In the genomic region with DNA sequence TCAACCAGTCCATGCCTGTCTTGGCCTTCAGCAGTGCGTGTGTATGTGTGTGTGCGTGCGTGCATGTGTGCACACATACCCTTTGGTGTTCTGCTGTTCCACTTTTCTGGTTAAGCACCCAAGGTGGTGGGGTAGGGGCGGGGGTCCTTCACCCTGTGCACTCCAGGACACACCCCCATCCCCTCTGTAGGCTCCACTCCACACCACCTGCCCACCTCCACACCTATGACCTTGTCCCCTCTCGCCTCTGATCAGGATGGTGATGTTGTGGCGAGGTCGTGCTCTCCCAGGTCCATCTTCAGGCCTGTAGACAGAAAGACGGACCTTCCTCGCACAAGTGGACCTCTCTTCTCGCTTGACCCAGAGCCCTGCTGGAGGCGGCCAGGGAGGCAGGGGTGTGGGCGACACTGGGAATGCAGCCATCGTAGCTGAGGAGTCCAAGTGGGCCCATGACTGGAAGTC, we compare ENCODE assay signal across 24 cellular contexts. TPM values are rescaled to one million over a fixed set of nuclear protein-coding genes. Genes with fewer than 3 reads are reported as not detected.
DNase-seq lines count a peak whose midpoint lies in the region; ATAC-seq, FAIRE-seq and TF ChIP-seq lines count a peak whose summit lies in the region.
"Had no signal": no experiment of that assay in that cellular context is flagged by ENCODE, and none has a peak within 500 bp of the region (broad histone marks: within the 10 kb centered on the region; RNA-seq: fewer than 3 reads in every experiment).

No MANE protein-coding gene starts in this region.

- H3K27ac ChIP-seq in kidney (ENCODE audit: low read depth in 2 of 2, low read length in 2 of 2) (no peak overlapping the region), spleen (no peak overlapping the region), GM23338 (ENCODE audit: low read depth) (no peak overlapping the region)
- H3K27ac ChIP-seq in CD4-positive, alpha-beta memory T cell (ENCODE audit: low read depth, low read length) = no peak overlapping the region
- H3K27ac ChIP-seq: neutrophil, RWPE1, SK-N-MC, suprapubic skin, uterus, VCaP had no signal

- no peaks in the 10 kb centered on the region for H3K27me3 Mint-ChIP-seq in activated T-cell treated with anti-CD3 and anti-CD28 coated beads, Interleukin-2, amount 50 U/mL, for 24 hours
- H3K27me3 Mint-ChIP-seq in WTC11 (ENCODE audit: low read depth) (peaks cover 41% of the 10 kb centered on the region), GM23338 (ENCODE audit: insufficient read depth, low read depth, poor library complexity) (peaks cover 56% of the 10 kb centered on the region)
- H3K27me3 Mint-ChIP-seq in CD4-positive, alpha-beta memory T cell = no peaks in the 10 kb centered on the region

- H3F3A ChIP-seq in GM23338 (replicated peaks; ENCODE audit: low read depth) = peaks cover 47% of the 10 kb centered on the region

- no peak overlapping the region for H3K4me3 Mint-ChIP-seq in activated T-cell treated with anti-CD3 and anti-CD28 coated beads, Interleukin-2, amount 50 U/mL, for 24 hours
- no peak overlapping the region for H3K4me3 Mint-ChIP-seq in WTC11
- no peak overlapping the region for H3K4me3 Mint-ChIP-seq in CD4-positive, alpha-beta memory T cell
- no peak overlapping the region; the same call in 2 of the 3 replicates for H3K4me3 Mint-ChIP-seq in GM23338
- H3K4me3 Mint-ChIP-seq: activated CD4-positive, alpha-beta T cell treated with anti-CD3 and anti-CD28 coated beads, Interleukin-2, amount 10 ng/mL, durations not matched to agents 7 days and 5 days; stimulated activated effector memory CD8-positive, alpha-beta T cell treated with anti-CD3 and anti-CD28 coated beads, Interleukin-12 subunit alpha, Interleukin-12 subunit beta, amount 100 ng/mL, for 72 hours had no signal

- H3K9me2 ChIP-seq in GM23338 (ENCODE audit: insufficient read depth) = 0 out of 2 replicates have a peak, but pooled peaks cover 5% of the 10 kb centered on the region

- peaks cover 3% of the 10 kb centered on the region for H4K20me1 ChIP-seq in GM23338 (replicated peaks; ENCODE audit: insufficient read depth)

- H3K36me3 ChIP-seq in kidney (ENCODE audit: control insufficient read depth in 1 of 2, insufficient read depth in 2 of 2, low read length in 2 of 2) (no peaks in the 10 kb centered on the region), spleen (peaks cover 0 to 9% (median 3%) of the 10 kb centered on the region in 6 donors), GM23338 (ENCODE audit: insufficient read depth) (no peaks in the 10 kb centered on the region; the same call in 1 of the 2 replicates)
- H3K36me3 ChIP-seq in CD4-positive, alpha-beta memory T cell (ENCODE audit: insufficient read depth, low read length) = peaks cover 6% of the 10 kb centered on the region
- H3K36me3 ChIP-seq: neutrophil, uterus had no signal

- H3K4me1 Mint-ChIP-seq in activated T-cell treated with anti-CD3 and anti-CD28 coated beads, Interleukin-2, amount 50 U/mL, for 24 hours (ENCODE audit: low read depth) = peaks cover 44% of the 10 kb centered on the region
- peaks cover 16% of the 10 kb centered on the region for H3K4me1 Mint-ChIP-seq in WTC11
- peaks cover 22 to 33% (median 28%) of the 10 kb centered on the region in 4 donors for H3K4me1 Mint-ChIP-seq in CD4-positive, alpha-beta memory T cell
- H3K4me1 Mint-ChIP-seq in GM23338 = peaks cover 16% of the 10 kb centered on the region

- peak overlapping the region; percentile 57 for H3K27ac Mint-ChIP-seq in activated T-cell treated with anti-CD3 and anti-CD28 coated beads, Interleukin-2, amount 50 U/mL, for 24 hours
- H3K27ac Mint-ChIP-seq in WTC11 = no peak overlapping the region
- peak overlapping the region in 1 of 7 donors; percentile 27 for H3K27ac Mint-ChIP-seq in CD4-positive, alpha-beta memory T cell
- no peak overlapping the region for H3K27ac Mint-ChIP-seq in GM23338
- H3K27ac Mint-ChIP-seq: activated CD4-positive, alpha-beta T cell treated with anti-CD3 and anti-CD28 coated beads, Interleukin-2, amount 10 ng/mL, durations not matched to agents 7 days and 5 days had no signal

- CTCF ChIA-PET in WTC11 (lab: Charles Lee) = interaction anchor here (1.7 kb wide), 1 partner anchor 28 kb away, joined by 5 read pairs; no protein-coding TSS in a partner anchor
- CTCF ChIA-PET in CD4-positive, alpha-beta memory T cell (lab: Charles Lee; ENCODE audit: partially characterized antibody) = interaction anchor here (1.3 kb wide), 1 partner anchor 242 kb away, joined by 3 read pairs; no protein-coding TSS in a partner anchor

- FAIRE-seq in kidney (lab: Jason Lieb, UNC) = no peak

- H3K9me3 ChIP-seq in kidney (ENCODE audit: control insufficient read depth in 1 of 2, low read length in 2 of 2) (no peaks in the 10 kb centered on the region), spleen (no peaks in the 10 kb centered on the region)
- H3K9me3 ChIP-seq in CD4-positive, alpha-beta memory T cell (ENCODE audit: control insufficient read depth in 1 of 2, low read length in 2 of 2) = no peaks in the 10 kb centered on the region
- H3K9me3 ChIP-seq: BE2C, neutrophil, suprapubic skin, uterus had no signal

- H3K9me3 Mint-ChIP-seq in activated T-cell treated with anti-CD3 and anti-CD28 coated beads, Interleukin-2, amount 50 U/mL, for 24 hours = no peaks in the 10 kb centered on the region
- no peaks in the 10 kb centered on the region for H3K9me3 Mint-ChIP-seq in WTC11
- no peaks in the 10 kb centered on the region for H3K9me3 Mint-ChIP-seq in CD4-positive, alpha-beta memory T cell
- H3K9me3 Mint-ChIP-seq in GM23338 = peaks cover 6% of the 10 kb centered on the region; the same call in 2 of the 3 replicates
- H3K9me3 Mint-ChIP-seq: stimulated activated effector memory CD8-positive, alpha-beta T cell treated with anti-CD3 and anti-CD28 coated beads, Interleukin-12 subunit alpha, Interleukin-12 subunit beta, amount 100 ng/mL, for 72 hours had no signal

- no peak overlapping the region for H2AFZ ChIP-seq in GM23338

- H3K27me3 ChIP-seq in spleen (replicated peaks in 1 of 7) (peaks cover 0 to 36% (median 0%) of the 10 kb centered on the region in 7 donors), GM23338 (ENCODE audit: insufficient read depth) (peaks cover 7% of the 10 kb centered on the region)
- H3K27me3 ChIP-seq in CD4-positive, alpha-beta memory T cell (ENCODE audit: insufficient read depth, low read length) = no peaks in the 10 kb centered on the region
- H3K27me3 ChIP-seq: BE2C, uterus had no signal

- no peak overlapping the region for H3K4me2 ChIP-seq in GM23338
- H3K4me2 ChIP-seq: smooth muscle cell had no signal

- DNase-seq in activated T-cell treated with anti-CD3 and anti-CD28 coated beads, Interleukin-2, amount 50 U/mL, for 24 hours = no peak
- no peak for DNase-seq in activated T-cell treated with anti-CD3 and anti-CD28 coated beads, Interleukin-2, amount 50 U/mL, for 1 hour
- DNase-seq in WTC11 (ENCODE audit: low spot score) (no peak), kidney (peak; percentile 59), spleen (peak; percentile 72), NCI-H1930 (lab: John Stamatoyannopoulos, UW) (no peak), GM23338 (ENCODE audit: low spot score) (no peak)
- DNase-seq in CD4-positive, alpha-beta memory T cell = no peak
- DNase-seq: activated CD4-positive, alpha-beta T cell treated with anti-CD3 and anti-CD28 coated beads, Interleukin-2, amount 10 ng/mL, durations not matched to agents 7 days and 5 days; activated naive CD4-positive, alpha-beta T cell; activated T-cell treated with anti-CD3 and anti-CD28 coated beads for 4 hours; BE2C; GDM1; HCEC 1CT; mammary epithelial cell; NCI-H1694 treated with DMSO at 0.1 percent for 48 hours; uterus had no signal

- ATAC-seq in WTC11 (no peak), GM23338 (no peak)
- ATAC-seq: stimulated activated effector memory CD8-positive, alpha-beta T cell treated with anti-CD3 and anti-CD28 coated beads, Interleukin-12 subunit alpha, Interleukin-12 subunit beta, amount 100 ng/mL, for 72 hours had no signal

- no peak for TF ChIP-seq CTCF in WTC11 (IDR thresholded peaks at IDR 0.05)
- no peak for TF ChIP-seq CTCF in kidney (IDR thresholded peaks at IDR 0.05; ENCODE audit: borderline replicate concordance, extremely low read depth, insufficient read depth)
- TF ChIP-seq CTCF in spleen (IDR thresholded peaks at IDR 0.05 in 8 of 11, conservative IDR thresholded peaks at IDR 0.05 in 3 of 11) = no peak
- no peak for TF ChIP-seq CTCF in GM23338 (conservative IDR thresholded peaks at IDR 0.05; ENCODE audit: low read depth in 2 of 2)

- no peak overlapping the region for H3K9ac ChIP-seq in kidney (ENCODE audit: low read length in 2 of 2)

- peaks cover 45% of the 10 kb centered on the region for H3K36me3 Mint-ChIP-seq in activated T-cell treated with anti-CD3 and anti-CD28 coated beads, Interleukin-2, amount 50 U/mL, for 24 hours (ENCODE audit: low read depth)
- H3K36me3 Mint-ChIP-seq in WTC11 (peaks cover 11% of the 10 kb centered on the region; the same call in 1 of the 2 replicates), GM23338 (ENCODE audit: low read depth) (peaks cover 29% of the 10 kb centered on the region)
- peaks cover 3 to 6% of the 10 kb centered on the region in 2 donors for H3K36me3 Mint-ChIP-seq in CD4-positive, alpha-beta memory T cell

- WGBS in spleen, 5 donors = 88 to 98% (median 91%) methylated on average over 11 to 13 of the region's 13 CpGs

- H3K4me1 ChIP-seq in kidney (ENCODE audit: control insufficient read depth in 1 of 2, insufficient read depth in 1 of 2, low read depth in 1 of 2, low read length in 2 of 2) (no peaks in the 10 kb centered on the region), spleen (peaks cover 0 to 46% (median 21%) of the 10 kb centered on the region in 6 donors), GM23338 (ENCODE audit: insufficient read depth) (peaks cover 4% of the 10 kb centered on the region)
- H3K4me1 ChIP-seq in CD4-positive, alpha-beta memory T cell (ENCODE audit: insufficient read depth, low read length) = peaks cover 33% of the 10 kb centered on the region
- H3K4me1 ChIP-seq: uterus had no signal

- H3K4me3 ChIP-seq in kidney (ENCODE audit: low read length in 2 of 2) (no peak overlapping the region), spleen (no peak overlapping the region), GM23338 (no peak overlapping the region)
- no peak overlapping the region for H3K4me3 ChIP-seq in CD4-positive, alpha-beta memory T cell (ENCODE audit: low read length in 2 of 2)
- H3K4me3 ChIP-seq: SK-N-MC, smooth muscle cell, suprapubic skin, uterus had no signal

- POLR2A ChIA-PET in WTC11 (lab: Charles Lee) = no interaction called here
- POLR2A ChIA-PET in CD4-positive, alpha-beta memory T cell (lab: Charles Lee; ENCODE audit: partially characterized antibody) = no interaction called here

- H3K79me2 ChIP-seq in GM23338 (replicated peaks; ENCODE audit: insufficient read depth) = no peaks in the 10 kb centered on the region

- no peak for TF ChIP-seq POLR2A in spleen (IDR thresholded peaks at IDR 0.05)

- intact Hi-C loops in kidney (cut with DNase I) = no loop called here
- intact Hi-C loops in spleen (cut with DNase I; ENCODE audit: low total_unique reads) = no loop called here
- intact Hi-C loops in CD4-positive, alpha-beta memory T cell (cut with micrococcal nuclease) = loop anchor here (5.0 kb wide), 2 partner anchors 217 to 242 kb away; no protein-coding TSS in a partner anchor

RNA-seq across cellular contexts. Expression of a gene that starts 44.6 kb away (rescaled TPM):
- total RNA-seq in WTC11 (2021) = 41.5 to 42.6 TPM (median 42.2 TPM) in 3 replicates
- total RNA-seq in kidney = 20.4 TPM
- polyA plus RNA-seq in kidney (ENCODE audit: insufficient read depth, low read depth, low replicate concordance) = 4.8 TPM
- total RNA-seq in spleen = 10 to 100 TPM; 11.2 to 31.3 (median 20.7) TPM
- 10 to 100 TPM in 2 of 3 donors, 1 to 10 TPM in 1; 6.1 to 17.4 (median 11.6) TPM for polyA plus RNA-seq in spleen
- total RNA-seq in CD4-positive, alpha-beta memory T cell = 10 to 100 TPM; 23.5 to 27.5 TPM
- polyA plus RNA-seq in CD4-positive, alpha-beta memory T cell = 10 to 100 TPM in 1 of 2 donors, 1 to 10 TPM in 1; 7.3 to 10.6 TPM
- 50.2 TPM in 2 replicates for total RNA-seq in GM23338 (2014; rRNA removed; shearing (Covaris generic))
- 20.3 and 22.5 TPM in 2 replicates for polyA plus RNA-seq in GM23338 (2016; fragmentation: Nextera tagmentation; extraction: Ambion mirVana)

RNA-seq across cellular contexts. Expression of a gene that starts 58.3 kb away (rescaled TPM):
- total RNA-seq in WTC11 (2021) = 28.5 to 32.6 TPM (median 30.9 TPM) in 3 replicates
- 29.6 TPM for total RNA-seq in kidney
- 37.0 TPM for polyA plus RNA-seq in kidney (ENCODE audit: insufficient read depth, low read depth, low replicate concordance)
- 10 to 100 TPM; 27.2 to 38.8 (median 37.1) TPM for total RNA-seq in spleen
- polyA plus RNA-seq in spleen = 10 to 100 TPM; 12.0 to 18.7 (median 12.1) TPM
- total RNA-seq in CD4-positive, alpha-beta memory T cell = 10 to 100 TPM; 28.1 to 33.2 TPM
- 10 to 100 TPM in 1 of 2 donors, 1 to 10 TPM in 1; 9.1 to 23.6 TPM for polyA plus RNA-seq in CD4-positive, alpha-beta memory T cell
- 42.4 and 51.5 TPM in 2 replicates for total RNA-seq in GM23338 (2014; rRNA removed; shearing (Covaris generic))
- polyA plus RNA-seq in GM23338 (2016; fragmentation: Nextera tagmentation; extraction: Ambion mirVana) = 71.2 and 75.5 TPM in 2 replicates

Comparison
In these comparisons a context has a peak if more than half of its experiments do, and no peak if none do; other contexts are left out.
1. DNase-seq: peak in kidney (single experiment) and spleen (single experiment); none in activated T-cell treated with anti-CD3 and anti-CD28 coated beads, Interleukin-2, amount 50 U/mL, for 24 hours (single experiment), activated T-cell treated with anti-CD3 and anti-CD28 coated beads, Interleukin-2, amount 50 U/mL, for 1 hour (single experiment), WTC11 (single experiment), NCI-H1930 (0 of 2), CD4-positive, alpha-beta memory T cell (0 of 5) and GM23338 (single experiment).